Comparison of ENCODE assay signal across 13 cellular contexts in genomic region chr5:62260510-62260909, GRCh38. TPM values are rescaled to one million over a fixed set of nuclear protein-coding genes. Genes with fewer than 3 reads are reported as not detected.
DNase-seq lines count a peak whose midpoint lies in the region; ATAC-seq and TF ChIP-seq lines count a peak whose summit lies in the region.
"Had no signal": no experiment of that assay in that cellular context is flagged by ENCODE, and none has a peak within 500 bp of the region (broad histone marks: within the 10 kb centered on the region; RNA-seq: fewer than 3 reads in every experiment).

No MANE protein-coding gene starts in this region.

- ATAC-seq in HG03280 (IDR thresholded peaks at IDR 0.05; ENCODE audit: unreplicated experiment), result no peak
- ATAC-seq: activated CD4-positive, CD25-positive, alpha-beta regulatory T cell treated with anti-CD3 and anti-CD28 coated beads, Interleukin-2, amount 50 U/mL, for 24 hours; GM23338 had no signal

- H3K9me3 ChIP-seq in adipocyte (ENCODE audit: control insufficient read depth, low read length), result no peaks in the 10 kb centered on the region

- no peak overlapping the region for H4K8ac ChIP-seq in mesendoderm (ENCODE audit: low read depth, low read length)

- no peak overlapping the region for H3K23ac ChIP-seq in mesendoderm (ENCODE audit: low read length)

- no peak overlapping the region for H2BK120ac ChIP-seq in mesendoderm (ENCODE audit: low read depth, low read length)

- no peak overlapping the region for H3K27ac ChIP-seq in mesendoderm (ENCODE audit: low read depth, low read length)

- H3K4me1 ChIP-seq in adipocyte (ENCODE audit: control insufficient read depth, insufficient read depth, low read length) (peaks cover 14% of the 10 kb centered on the region), mesendoderm (ENCODE audit: control insufficient read depth, low read depth, low read length) (no peaks in the 10 kb centered on the region)

- no peak overlapping the region for H3K56ac ChIP-seq in mesendoderm (ENCODE audit: low read length)

- no peak for TF ChIP-seq CTCF in GM20000 (IDR thresholded peaks at IDR 0.05; ENCODE audit: extremely low read depth, missing control alignments)

- no peak overlapping the region for H3K4me2 ChIP-seq in mesendoderm (ENCODE audit: low read length)
- H3K4me2 ChIP-seq: GM23338 had no signal

- H3K4me3 ChIP-seq in adipocyte (ENCODE audit: low read length), result no peak overlapping the region
- H3K4me3 ChIP-seq in mesendoderm (ENCODE audit: low read length), result no peak overlapping the region
- H3K4me3 ChIP-seq: GM23338 had no signal

- no peak overlapping the region for H3K4ac ChIP-seq in mesendoderm (ENCODE audit: low read depth, low read length)

- H4K5ac ChIP-seq in mesendoderm (ENCODE audit: low read length), result no peak overlapping the region

- no peak overlapping the region for H3K18ac ChIP-seq in mesendoderm (ENCODE audit: low read length)

- no CpG with 5 or more reads among the region's 5 CpGs for WGBS in mesendoderm (ENCODE audit: extremely low coverage, insufficient coverage, low lambda C conversion rate)

- no peaks in the 10 kb centered on the region for H3K79me1 ChIP-seq in mesendoderm (ENCODE audit: low read length)

- no peak overlapping the region for H2AK5ac ChIP-seq in mesendoderm (ENCODE audit: low read length)

- DNase-seq in DMS 273 treated with DMSO at 0.1 percent for 48 hours (lab: John Stamatoyannopoulos, UW), result peak; percentile 67
- DNase-seq in NCI-H1694 treated with DMSO at 0.1 percent for 48 hours (lab: John Stamatoyannopoulos, UW), result peak; percentile 62
- peak; percentile 46 for DNase-seq in adipocyte (ENCODE audit: low read depth)
- peak; percentile 52 for DNase-seq in myocyte (ENCODE audit: low read depth)
- no peak for DNase-seq in D341Med (ENCODE audit: low spot score)
- DNase-seq in GM20000 (ENCODE audit: low spot score), result no peak
- no peak for DNase-seq in mesendoderm
- DNase-seq: AML-193, NCI-H187, OCI-M1 had no signal

- H3K27me3 ChIP-seq in adipocyte (replicated peaks; ENCODE audit: control insufficient read depth, insufficient read depth, low read length) (no peaks in the 10 kb centered on the region), mesendoderm (ENCODE audit: insufficient read depth, low read length, poor library complexity) (no peaks in the 10 kb centered on the region)

- no peak overlapping the region for H3K9ac ChIP-seq in adipocyte (ENCODE audit: low read length)
- no peak overlapping the region for H3K9ac ChIP-seq in mesendoderm (ENCODE audit: low read length)

- H2BK5ac ChIP-seq in mesendoderm (ENCODE audit: low read length), result no peak overlapping the region

- no peaks in the 10 kb centered on the region for H3K79me2 ChIP-seq in mesendoderm (ENCODE audit: control insufficient read depth, insufficient read depth, low read length)

- no peak overlapping the region for H2BK15ac ChIP-seq in mesendoderm (replicated peaks; ENCODE audit: low read depth)

- H3K36me3 ChIP-seq in adipocyte (ENCODE audit: control insufficient read depth, insufficient read depth, low read length, severe bottlenecking) (no peaks in the 10 kb centered on the region), mesendoderm (ENCODE audit: control insufficient read depth, insufficient read depth, low read length) (no peaks in the 10 kb centered on the region)

RNA-seq across cellular contexts. Expression of gene KIF2A, which starts 45.5 kb away (rescaled TPM):
- total RNA-seq in myocyte, result 46.5 and 57.2 TPM in 2 replicates
- 19.4 TPM for polyA plus RNA-seq in myocyte (2012)
- 105 TPM for polyA plus RNA-seq in mesendoderm (2013, experiment 1 of 2)
- 106 TPM for polyA plus RNA-seq in mesendoderm (2013, experiment 2 of 2)

Comparison
In these comparisons a context has a peak if more than half of its experiments do, and no peak if none do; other contexts are left out.
1. DNase-seq: peak in DMS 273 treated with DMSO at 0.1 percent for 48 hours (single experiment), NCI-H1694 treated with DMSO at 0.1 percent for 48 hours (single experiment), adipocyte (single experiment) and myocyte (single experiment); none in D341Med (single experiment), GM20000 (single experiment) and mesendoderm (single experiment).